In the genomic region with DNA sequence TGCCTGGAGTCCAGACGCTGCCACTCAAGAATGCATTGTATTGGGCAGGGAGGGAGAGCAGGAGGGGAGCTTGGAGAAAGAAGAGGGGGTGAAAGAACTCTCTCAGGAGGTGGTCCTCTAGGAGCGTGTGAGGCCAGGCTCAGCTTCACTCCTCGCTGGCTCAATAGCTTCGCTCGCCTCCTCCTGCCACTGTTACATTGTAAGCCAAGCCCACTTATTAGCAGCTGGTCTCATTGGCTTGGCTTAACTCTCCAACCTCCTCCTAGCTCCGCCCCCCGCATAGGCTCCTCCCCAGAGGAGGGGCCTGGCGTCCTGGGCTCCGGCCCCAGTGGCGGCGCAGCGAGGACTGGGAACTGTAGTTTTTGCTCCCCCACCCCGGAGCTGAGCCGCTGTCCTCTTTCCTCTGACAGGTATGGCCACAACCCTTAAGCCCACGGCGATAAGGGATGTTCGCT, we compare ENCODE assay signal across 8 cellular contexts. TPM values are rescaled to one million over a fixed set of nuclear protein-coding genes. Genes with fewer than 3 reads are reported as not detected.
DNase-seq lines count a peak whose midpoint lies in the region; ATAC-seq and TF ChIP-seq lines count a peak whose summit lies in the region.

A gene (minus strand): TSS at position 165 of the 455 bp plus-strand sequence. CDS start 317 bp downstream, outside the sequence.

- peak; percentile 77 for ATAC-seq in GM21717 (IDR thresholded peaks at IDR 0.05; ENCODE audit: unreplicated experiment)
- ATAC-seq in Panc1: peak; percentile 96
- ATAC-seq in activated T-helper 17 cell treated with anti-CD3 and anti-CD28 coated beads, Interleukin-2, amount 50 U/mL, for 72 hours (replicated peaks): peak; percentile 60
- ATAC-seq in stimulated activated naive CD8-positive, alpha-beta T cell treated with anti-CD3 and anti-CD28 coated beads, Interleukin-15, amount 100 ng/mL, for 72 hours: peak; percentile 89

- H3K9me3 ChIP-seq in Panc1 (ENCODE audit: control insufficient read depth, insufficient read depth, low read depth, low read length): no peaks in the 10 kb centered on the region

- no peak within 1 kb of the TSS for H3K4me3 Mint-ChIP-seq in activated T-helper 17 cell treated with anti-CD3 and anti-CD28 coated beads, Interleukin-2, amount 50 U/mL, for 72 hours
- H3K4me3 Mint-ChIP-seq in nephron progenitor cell: peak within 1 kb of the TSS; percentile 82
- peak within 1 kb of the TSS; percentile 66 to 67 for H3K4me3 Mint-ChIP-seq in stimulated activated naive CD8-positive, alpha-beta T cell treated with anti-CD3 and anti-CD28 coated beads, Interleukin-15, amount 100 ng/mL, for 72 hours

- H3K27me3 Mint-ChIP-seq in activated T-helper 17 cell treated with anti-CD3 and anti-CD28 coated beads, Interleukin-2, amount 50 U/mL, for 72 hours: peaks cover 58% of the 10 kb centered on the region
- H3K27me3 Mint-ChIP-seq in nephron progenitor cell (ENCODE audit: low read depth, poor library complexity): peaks cover 59% of the 10 kb centered on the region
- H3K27me3 Mint-ChIP-seq in stimulated activated naive CD8-positive, alpha-beta T cell treated with anti-CD3 and anti-CD28 coated beads, Interleukin-15, amount 100 ng/mL, for 72 hours: peaks cover 69% of the 10 kb centered on the region

- CTCF ChIA-PET in Panc1 (lab: Charles Lee): interaction anchor here (1.4 kb wide), 1 partner anchor 200 kb away, joined by 4 read pairs; no protein-coding TSS in a partner anchor

- no peaks in the 10 kb centered on the region for H3K36me3 ChIP-seq in Panc1 (ENCODE audit: control insufficient read depth, insufficient read depth, low read length)

- no peaks in the 10 kb centered on the region for H3K9me3 Mint-ChIP-seq in activated T-helper 17 cell treated with anti-CD3 and anti-CD28 coated beads, Interleukin-2, amount 50 U/mL, for 72 hours
- H3K9me3 Mint-ChIP-seq in nephron progenitor cell: no peaks in the 10 kb centered on the region
- no peaks in the 10 kb centered on the region for H3K9me3 Mint-ChIP-seq in stimulated activated naive CD8-positive, alpha-beta T cell treated with anti-CD3 and anti-CD28 coated beads, Interleukin-15, amount 100 ng/mL, for 72 hours

- H3K4me1 ChIP-seq in Panc1 (ENCODE audit: control insufficient read depth, insufficient read depth, low read length): no peaks in the 10 kb centered on the region; the same call in 1 of the 2 replicates

- H3K36me3 Mint-ChIP-seq in activated T-helper 17 cell treated with anti-CD3 and anti-CD28 coated beads, Interleukin-2, amount 50 U/mL, for 72 hours (ENCODE audit: low read depth): no peaks in the 10 kb centered on the region
- no peaks in the 10 kb centered on the region for H3K36me3 Mint-ChIP-seq in nephron progenitor cell (ENCODE audit: low read depth)

- TF ChIP-seq CTCF in Panc1 (IDR thresholded peaks at IDR 0.05) (no peak), fibroblast of the aortic adventitia (IDR thresholded peaks at IDR 0.05; ENCODE audit: insufficient read depth, low read length) (no peak), nephron progenitor cell (IDR thresholded peaks at IDR 0.05) (no peak)

- peaks cover 28% of the 10 kb centered on the region for H3K4me1 Mint-ChIP-seq in activated T-helper 17 cell treated with anti-CD3 and anti-CD28 coated beads, Interleukin-2, amount 50 U/mL, for 72 hours
- H3K4me1 Mint-ChIP-seq in nephron progenitor cell: peaks cover 59% of the 10 kb centered on the region
- peaks cover 71% of the 10 kb centered on the region for H3K4me1 Mint-ChIP-seq in stimulated activated naive CD8-positive, alpha-beta T cell treated with anti-CD3 and anti-CD28 coated beads, Interleukin-15, amount 100 ng/mL, for 72 hours

- in situ Hi-C loops in Panc1 (cut with HindIII; ENCODE audit: low pct_unique_long_range_greater_than_20kb, low sequenced_read_pairs): no loop called here

- POLR2A ChIA-PET in Panc1 (lab: Charles Lee): interaction anchor here (0.5 kb wide), 1 partner anchor 45 kb away, joined by 7 read pairs; no protein-coding TSS in a partner anchor

- intact Hi-C loops in Panc1 (cut with micrococcal nuclease; ENCODE audit: unreplicated experiment): no loop called here

- no peak within 1 kb of the TSS for H3K27ac Mint-ChIP-seq in activated T-helper 17 cell treated with anti-CD3 and anti-CD28 coated beads, Interleukin-2, amount 50 U/mL, for 72 hours
- H3K27ac Mint-ChIP-seq in nephron progenitor cell: no peak within 1 kb of the TSS
- H3K27ac Mint-ChIP-seq in stimulated activated naive CD8-positive, alpha-beta T cell treated with anti-CD3 and anti-CD28 coated beads, Interleukin-15, amount 100 ng/mL, for 72 hours: no peak within 1 kb of the TSS

- BruUV-seq in Panc1 (replicated peaks; lab: Mats Ljungman, UMichigan): no TSS peak

- peak within 1 kb of the TSS; percentile 32 for H3K4me3 ChIP-seq in Jurkat, Clone E6-1 (ENCODE audit: low read length)
- H3K4me3 ChIP-seq in Panc1 (ENCODE audit: low read depth in 2 of 2, low read length in 2 of 2): peak within 1 kb of the TSS; percentile 24 to 46
- peak within 1 kb of the TSS; percentile 40 for H3K4me3 ChIP-seq in fibroblast of the aortic adventitia (ENCODE audit: low read depth, low read length)

- DNase-seq in DMS153 treated with DMSO at 0.1 percent for 48 hours (lab: John Stamatoyannopoulos, UW; ENCODE audit: unreplicated experiment) (peak; percentile 98), Panc1 (ENCODE audit: low read depth, low spot score) (peak; percentile 41), fibroblast of the aortic adventitia (ENCODE audit: low read depth) (peak; percentile 82), nephron progenitor cell (peak; percentile 99)
- peak; percentile 63 for DNase-seq in Jurkat, Clone E6-1 (ENCODE audit: low read depth, low spot score)
- DNase-seq in stimulated activated naive CD8-positive, alpha-beta T cell treated with anti-CD3 and anti-CD28 coated beads, Interleukin-15, amount 100 ng/mL, for 72 hours: peak; percentile 75 to 80

- no peaks in the 10 kb centered on the region; the same call in none of the 2 replicates for H3K27me3 ChIP-seq in Panc1 (ENCODE audit: control insufficient read depth, insufficient read depth, low read length)

- no peak within 1 kb of the TSS for H3K27ac ChIP-seq in Panc1 (ENCODE audit: low read length)

RNA-seq across cellular contexts. Expression of the gene that starts here (rescaled TPM):
- not detected for polyA plus RNA-seq in Jurkat, Clone E6-1 (2012; ENCODE audit: insufficient read depth, insufficient read length)
- 0.05 TPM for total RNA-seq in Panc1 (2021; ENCODE audit: unreplicated experiment)
- polyA plus RNA-seq in Panc1 (2012; ENCODE audit: insufficient read length): 0.04 TPM
- under 1 TPM; 0.11 to 0.37 TPM for total RNA-seq in activated T-helper 17 cell treated with anti-CD3 and anti-CD28 coated beads, Interleukin-2, amount 50 U/mL, for 72 hours
- total RNA-seq in fibroblast of the aortic adventitia (ENCODE audit: low replicate concordance): 0.09 and 0.25 TPM in 2 replicates

Comparison
In these comparisons a context has a peak if more than half of its experiments do, and no peak if none do; other contexts are left out.
1. Peak in DNase-seq, ATAC-seq and H3K4me3 ChIP-seq in Panc1; RNA of the gene not detected or under 1 TPM.
2. Peak in ATAC-seq in activated T-helper 17 cell treated with anti-CD3 and anti-CD28 coated beads, Interleukin-2, amount 50 U/mL, for 72 hours; RNA of the gene not detected or under 1 TPM.
3. Peak in DNase-seq and H3K4me3 ChIP-seq in fibroblast of the aortic adventitia; RNA of the gene not detected or under 1 TPM.
4. DNase-seq: peak in every context shown above with its lines; median percentile 99 in nephron progenitor cell; 98 in DMS153 treated with DMSO at 0.1 percent for 48 hours; 82 in fibroblast of the aortic adventitia; 78 in stimulated activated naive CD8-positive, alpha-beta T cell treated with anti-CD3 and anti-CD28 coated beads, Interleukin-15, amount 100 ng/mL, for 72 hours; 63 in Jurkat, Clone E6-1; 41 in Panc1.